In genomic region chr20:44393608-44394519, GRCh38 we compare ENCODE assay signal across 1 cellular context.
TF ChIP-seq lines count a peak whose summit lies in the region.

No MANE protein-coding gene starts in this region.

TF ChIP-seq in HepG2, 621 proteins besides CTCF, POLR2A, EP300 and RAD21 (continued from another document and continues in another):
- TF ChIP-seq DZIP1 (CRISPR knock-in tag; IDR thresholded peaks at IDR 0.05) (no peak), ZNF503 (CRISPR knock-in tag; IDR thresholded peaks at IDR 0.05) (no peak), EHMT2 (IDR thresholded peaks at IDR 0.05; ENCODE audit: borderline replicate concordance, low read depth, low read length) (no peak), BRCA1 (CRISPR knock-in tag; IDR thresholded peaks at IDR 0.05) (no peak), KIAA2018 (CRISPR knock-in tag; IDR thresholded peaks at IDR 0.05; ENCODE audit: borderline replicate concordance) (no peak), ZNF580 (CRISPR knock-in tag; IDR thresholded peaks at IDR 0.05; ENCODE audit: borderline replicate concordance, low read depth) (no peak), ZNF788 (CRISPR knock-in tag; IDR thresholded peaks at IDR 0.05; ENCODE audit: borderline replicate concordance) (no peak), ZNF460 (CRISPR knock-in tag; IDR thresholded peaks at IDR 0.05; ENCODE audit: borderline replicate concordance) (no peak), ZNF687 (CRISPR knock-in tag; IDR thresholded peaks at IDR 0.05) (no peak), JUN (CRISPR knock-in tag; IDR thresholded peaks at IDR 0.05) (no peak), ZNF264 (CRISPR knock-in tag; IDR thresholded peaks at IDR 0.05) (0 out of 2 replicates have a peak, but pooled peaks have one; percentile 27), E2F1 (CRISPR knock-in tag; IDR thresholded peaks at IDR 0.05) (no peak), ZFP41 (CRISPR knock-in tag; IDR thresholded peaks at IDR 0.05; ENCODE audit: borderline replicate concordance) (no peak), PRDM10 (CRISPR knock-in tag; IDR thresholded peaks at IDR 0.05; ENCODE audit: low read depth) (no peak; the same call in 1 of the 2 replicates), STAT5B (CRISPR knock-in tag; IDR thresholded peaks at IDR 0.05) (no peak), CERS6 (CRISPR knock-in tag; IDR thresholded peaks at IDR 0.05) (no peak), BHLHE40 (IDR thresholded peaks at IDR 0.05; ENCODE audit: low read length) (no peak), ELF3 (CRISPR knock-in tag; IDR thresholded peaks at IDR 0.05) (no peak), ZEB1 (IDR thresholded peaks at IDR 0.05; ENCODE audit: insufficient replicate concordance, low read depth) (no peak), TFAP4 (IDR thresholded peaks at IDR 0.05; ENCODE audit: borderline replicate concordance, low read depth) (no peak), HOXA5 (CRISPR knock-in tag; IDR thresholded peaks at IDR 0.05) (0 out of 2 replicates have a peak, but pooled peaks have one; percentile 19), JUND (CRISPR knock-in tag; IDR thresholded peaks at IDR 0.05) (no peak), RNF2 (conservative IDR thresholded peaks at IDR 0.05; ENCODE audit: low read depth) (no peak), TRIM24 (CRISPR knock-in tag; IDR thresholded peaks at IDR 0.05) (no peak), RFXAP (CRISPR knock-in tag; IDR thresholded peaks at IDR 0.05; ENCODE audit: borderline replicate concordance) (no peak), MAX (IDR thresholded peaks at IDR 0.05) (no peak), WIZ (CRISPR knock-in tag; IDR thresholded peaks at IDR 0.05) (no peak)
